Comparison of ENCODE assay signal across 19 cellular contexts in the genomic region with DNA sequence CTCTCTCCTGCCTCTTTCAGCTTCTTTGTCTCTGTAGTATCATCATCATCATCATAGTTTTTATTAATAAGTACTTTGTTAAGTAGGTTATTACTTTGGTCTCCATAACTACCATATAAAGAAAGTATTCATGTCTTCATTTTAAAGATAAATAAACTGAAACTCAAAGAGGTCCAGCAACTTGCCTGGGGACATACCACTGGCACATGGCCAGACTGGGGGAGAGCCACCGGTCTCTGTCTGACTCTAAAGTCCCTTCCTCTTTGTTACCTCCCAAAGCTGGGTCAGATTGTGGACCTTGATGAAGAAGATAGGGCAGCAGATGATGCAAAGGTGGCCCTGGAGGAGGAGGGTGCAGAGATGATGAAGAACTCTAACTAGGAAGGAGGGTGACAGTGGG. TPM values are rescaled to one million over a fixed set of nuclear protein-coding genes. Genes with fewer than 3 reads are reported as not detected.
A peak's percentile ranks its signal among the peaks of the same experiment; 100 is the strongest.
DNase-seq lines count a peak whose midpoint lies in the region; TF ChIP-seq lines count a peak whose summit lies in the region.
"Had no signal": no experiment of that assay in that cellular context is flagged by ENCODE, and none has a peak within 500 bp of the region (broad histone marks: within the 10 kb centered on the region; RNA-seq: fewer than 3 reads in every experiment).

No MANE protein-coding gene starts in this region.

- no peak overlapping the region for H3K4me3 ChIP-seq in mammary epithelial cell (replicated peaks in 1 of 3; ENCODE audit: insufficient read depth in 1 of 3, low read depth in 2 of 3, low read length in 3 of 3)
- no peak overlapping the region for H3K4me3 ChIP-seq in SJSA1
- H3K4me3 ChIP-seq in neural progenitor cell, result no peak overlapping the region
- H3K4me3 ChIP-seq: BLaER1 treated with 17β-estradiol and CSF1 and Interleukin-3, amounts not matched to agents 10 nM and 100 nM; SJCRH30 had no signal

- intact Hi-C loops in mammary epithelial cell (cut with micrococcal nuclease) (loop anchor here (1.0 kb wide), 1 partner anchor 45 kb away; no protein-coding TSS in a partner anchor), MCF 10A (cut with micrococcal nuclease) (loop anchor here (1.0 kb wide), 1 partner anchor 45 kb away; no protein-coding TSS in a partner anchor)

- H3K27ac ChIP-seq in mammary epithelial cell (ENCODE audit: insufficient read depth, low read depth, low read length) (no peak overlapping the region), SJSA1 (peak overlapping the region; percentile 24; the same call in 1 of the 2 replicates), neural progenitor cell (no peak overlapping the region)
- H3K27ac ChIP-seq: 22Rv1; BLaER1 treated with 17β-estradiol and CSF1 and Interleukin-3, amounts not matched to agents 10 nM and 100 nM; SJCRH30 had no signal

- CTCF ChIA-PET in mammary epithelial cell (lab: Charles Lee; ENCODE audit: low non-redundant PET), result no interaction called here
- CTCF ChIA-PET in MCF 10A (lab: Yijun Ruan, JAX), result interaction anchor here (0.7 to 5.8 kb wide), 14 partner anchors 12 to 323 kb away, joined by 3 to 35 read pairs (median 3); no protein-coding TSS in a partner anchor

- WGBS in mammary epithelial cell (ENCODE audit: low coverage, missing lambda C conversion rate), result 7% methylated on average over 1 of the region's 1 CpG

- H3F3A ChIP-seq in neural progenitor cell (ENCODE audit: low read depth), result no peaks in the 10 kb centered on the region

- in situ Hi-C loops in mammary epithelial cell (cut with MboI; ENCODE audit: low sequenced_read_pairs in 2 of 2), result no loop called here

- TF ChIP-seq CTCF in mammary epithelial cell (conservative IDR thresholded peaks at IDR 0.05 in 1 of 2, IDR thresholded peaks at IDR 0.05 in 1 of 2; ENCODE audit: extremely low read depth in 1 of 2, insufficient read depth in 1 of 2, low read depth in 1 of 2, low read length in 2 of 2) (no peak), MCF 10A (IDR thresholded peaks at IDR 0.05; ENCODE audit: unreplicated experiment) (no peak), neural progenitor cell (IDR thresholded peaks at IDR 0.05) (no peak)

- H3K27ac Mint-ChIP-seq in MCF 10A (ENCODE audit: low read depth, unreplicated experiment), result no peak overlapping the region
- H3K27ac Mint-ChIP-seq in neural progenitor cell, result no peak overlapping the region
- H3K27ac Mint-ChIP-seq: CD4-positive, alpha-beta memory T cell had no signal

- H3K27me3 ChIP-seq in mammary epithelial cell (ENCODE audit: insufficient read depth, low read length), result no peaks in the 10 kb centered on the region
- H3K27me3 ChIP-seq in SJSA1 (replicated peaks), result no peaks in the 10 kb centered on the region
- H3K27me3 ChIP-seq in neural progenitor cell, result peaks cover 27% of the 10 kb centered on the region
- H3K27me3 ChIP-seq: BLaER1 treated with 17β-estradiol and CSF1 and Interleukin-3, amounts not matched to agents 10 nM and 100 nM; SJCRH30 had no signal

- BruUV-seq in mammary epithelial cell (replicated peaks; lab: Mats Ljungman, UMichigan), result no TSS peak
- BruUV-seq in MCF 10A (replicated peaks; lab: Mats Ljungman, UMichigan), result no TSS peak

- H4K20me1 ChIP-seq in mammary epithelial cell (ENCODE audit: insufficient read depth, low read length) (no peaks in the 10 kb centered on the region), neural progenitor cell (ENCODE audit: low read depth) (no peaks in the 10 kb centered on the region)
- H4K20me1 ChIP-seq: BLaER1 treated with 17β-estradiol and CSF1 and Interleukin-3, amounts not matched to agents 10 nM and 100 nM had no signal

- no peaks in the 10 kb centered on the region for H3K36me3 ChIP-seq in mammary epithelial cell (ENCODE audit: insufficient read depth, low read length)
- H3K36me3 ChIP-seq in SJSA1, result no peaks in the 10 kb centered on the region
- no peaks in the 10 kb centered on the region for H3K36me3 ChIP-seq in neural progenitor cell
- H3K36me3 ChIP-seq: BLaER1 treated with 17β-estradiol and CSF1 and Interleukin-3, amounts not matched to agents 10 nM and 100 nM; SJCRH30 had no signal

- no peaks in the 10 kb centered on the region for H3K79me2 ChIP-seq in mammary epithelial cell (ENCODE audit: insufficient read depth, low read length)
- H3K79me2 ChIP-seq in neural progenitor cell (ENCODE audit: low read depth), result no peaks in the 10 kb centered on the region

- H2AFZ ChIP-seq in mammary epithelial cell (ENCODE audit: low read depth, low read length) (no peak overlapping the region), neural progenitor cell (replicated peaks) (peak overlapping the region; percentile 64)

- H3K9ac ChIP-seq in mammary epithelial cell (ENCODE audit: insufficient read depth, low read length) (no peak overlapping the region), neural progenitor cell (no peak overlapping the region)
- H3K9ac ChIP-seq: BLaER1 treated with 17β-estradiol and CSF1 and Interleukin-3, amounts not matched to agents 10 nM and 100 nM had no signal

- H3K9me3 ChIP-seq in mammary epithelial cell (replicated peaks; ENCODE audit: insufficient read depth, low read length) (no peaks in the 10 kb centered on the region), SJSA1 (replicated peaks) (no peaks in the 10 kb centered on the region), neural progenitor cell (ENCODE audit: low read depth) (no peaks in the 10 kb centered on the region)
- H3K9me3 ChIP-seq: BLaER1 treated with 17β-estradiol and CSF1 and Interleukin-3, amounts not matched to agents 10 nM and 100 nM; SJCRH30 had no signal

- H3K4me2 ChIP-seq in mammary epithelial cell (ENCODE audit: insufficient read depth, low read depth, low read length), result no peak overlapping the region
- H3K4me2 ChIP-seq in neural progenitor cell, result no peak overlapping the region

- peak; percentile 7 for DNase-seq in mammary epithelial cell
- no peak for DNase-seq in MCF 10A (ENCODE audit: unreplicated experiment)
- DNase-seq in SJSA1 (ENCODE audit: low read depth in 1 of 2, low spot score in 2 of 2), result no peak
- DNase-seq in neural progenitor cell (ENCODE audit: low spot score), result no peak
- DNase-seq in hepatic stellate cell (ENCODE audit: low spot score), result no peak
- DNase-seq in activated T-cell treated with anti-CD3 and anti-CD28 coated beads for 4 hours, result no peak
- DNase-seq in activated CD4-positive, alpha-beta T cell treated with anti-CD3 and anti-CD28 coated beads, Interleukin-2, amount 50 U/mL, for 1 hour, result no peak
- DNase-seq in stimulated activated CD4-positive, alpha-beta T cell treated with anti-CD3 and anti-CD28 coated beads, Interleukin-4, amount 100 ng/mL, for 4 hours, result no peak
- DNase-seq: CD4-positive, alpha-beta memory T cell; DMS153; GOT3; NCI-H1105 treated with DMSO at 0.1 percent for 48 hours; NCI-H2029 treated with DMSO at 0.1 percent for 48 hours; NCI-H226; NCI-H774; NK-92 treated with Interleukin-12 subunit alpha and Interleukin-12 subunit beta, amount 100 ng/mL, for 24 hours had no signal

- dilution Hi-C loops in mammary epithelial cell (cut with HindIII; ENCODE audit: low sequenced_read_pairs), result loop anchor here (5.0 kb wide), 4 partner anchors 57 to 207 kb away; no protein-coding TSS in a partner anchor

- no peaks in the 10 kb centered on the region for H3K4me1 Mint-ChIP-seq in MCF 10A (ENCODE audit: insufficient read depth, unreplicated experiment)
- peaks cover 8% of the 10 kb centered on the region for H3K4me1 Mint-ChIP-seq in neural progenitor cell
- H3K4me1 Mint-ChIP-seq: CD4-positive, alpha-beta memory T cell had no signal

- H3K27me3 Mint-ChIP-seq in MCF 10A (ENCODE audit: insufficient read depth, unreplicated experiment) (peaks cover 10% of the 10 kb centered on the region), neural progenitor cell (ENCODE audit: insufficient read depth, low read depth) (peaks cover 12% of the 10 kb centered on the region)

- H3K36me3 Mint-ChIP-seq in MCF 10A (ENCODE audit: insufficient read depth, unreplicated experiment), result no peaks in the 10 kb centered on the region
- no peaks in the 10 kb centered on the region for H3K36me3 Mint-ChIP-seq in neural progenitor cell
- H3K36me3 Mint-ChIP-seq: CD4-positive, alpha-beta memory T cell had no signal

- H3K4me1 ChIP-seq in mammary epithelial cell (ENCODE audit: insufficient read depth, low read length), result no peaks in the 10 kb centered on the region
- H3K4me1 ChIP-seq in SJSA1 (replicated peaks), result peaks cover 65% of the 10 kb centered on the region
- no peaks in the 10 kb centered on the region for H3K4me1 ChIP-seq in neural progenitor cell

- POLR2A ChIA-PET in MCF 10A (lab: Yijun Ruan, JAX), result no interaction called here

- no peak overlapping the region for H3K4me3 Mint-ChIP-seq in MCF 10A (ENCODE audit: unreplicated experiment)
- no peak overlapping the region for H3K4me3 Mint-ChIP-seq in neural progenitor cell
- H3K4me3 Mint-ChIP-seq: CD4-positive, alpha-beta memory T cell had no signal

- H3K9me3 Mint-ChIP-seq in MCF 10A (ENCODE audit: unreplicated experiment) (no peaks in the 10 kb centered on the region), neural progenitor cell (no peaks in the 10 kb centered on the region)
- H3K9me3 Mint-ChIP-seq: CD4-positive, alpha-beta memory T cell had no signal

RNA-seq across cellular contexts. Expression of a gene that starts 8.5 kb away (rescaled TPM):
- total RNA-seq in mammary epithelial cell (not detected), MCF 10A (2022) (not detected in 2 replicates), neural progenitor cell (ENCODE audit: low replicate concordance) (not detected in 2 replicates)
- polyA plus RNA-seq in mammary epithelial cell, result not detected
- polyA minus RNA-seq in mammary epithelial cell, result not detected
- total RNA-seq in SJSA1 (2014; rRNA removed; shearing (Covaris generic)), result 0.19 and 1.8 TPM in 2 replicates
- total RNA-seq: CD4-positive, alpha-beta memory T cell; SJCRH30 had no signal
- polyA plus RNA-seq: CD4-positive, alpha-beta memory T cell had no signal

RNA-seq across cellular contexts. Expression of a gene that starts 14.8 kb away (rescaled TPM):
- total RNA-seq in mammary epithelial cell, result not detected
- polyA plus RNA-seq in mammary epithelial cell, result not detected
- polyA minus RNA-seq in mammary epithelial cell, result not detected
- not detected in 2 replicates for total RNA-seq in MCF 10A (2022)
- total RNA-seq in SJSA1 (2014; rRNA removed; shearing (Covaris generic)), result not detected in 2 replicates
- not detected in 2 replicates for total RNA-seq in neural progenitor cell (ENCODE audit: low replicate concordance)
- total RNA-seq: CD4-positive, alpha-beta memory T cell; SJCRH30 had no signal
- polyA plus RNA-seq: CD4-positive, alpha-beta memory T cell had no signal

RNA-seq across cellular contexts. Expression of a gene that starts 19.4 kb away (rescaled TPM):
- total RNA-seq in mammary epithelial cell (1 to 10 TPM in 1 of 2 donors, not detected in 1; 1.5 TPM), MCF 10A (2022) (0.07 and 0.63 TPM in 2 replicates), neural progenitor cell (ENCODE audit: low replicate concordance) (8.9 and 16.6 TPM in 2 replicates)
- polyA plus RNA-seq in mammary epithelial cell, result 0.25 TPM
- polyA minus RNA-seq in mammary epithelial cell, result not detected
- total RNA-seq in SJSA1 (2014; rRNA removed; shearing (Covaris generic)), result 98.6 and 113 TPM in 2 replicates
- total RNA-seq: CD4-positive, alpha-beta memory T cell had no signal
- polyA plus RNA-seq: CD4-positive, alpha-beta memory T cell had no signal
